1 cellular context compared by ENCODE assay signal in genomic region chr19:13967206-13967605, GRCh38. TPM values are rescaled to one million over a fixed set of nuclear protein-coding genes. Genes with fewer than 3 reads are reported as not detected.
"Had no signal": no experiment of that assay in that cellular context is flagged by ENCODE, and none has a peak within 500 bp of the region (broad histone marks: within the 10 kb centered on the region; RNA-seq: fewer than 3 reads in every experiment).

No MANE protein-coding gene starts in this region.

RNA-seq across cellular contexts. Expression of gene PODNL1, which starts 29.0 kb away (rescaled TPM):
- total RNA-seq: NCI-H460 had no signal
